ENCODE assay signal across 15 cellular contexts in genomic region chr2:18119883-18120282, GRCh38.
A peak's percentile ranks its signal among the peaks of the same experiment; 100 is the strongest.
DNase-seq lines count a peak whose midpoint lies in the region; ATAC-seq and TF ChIP-seq lines count a peak whose summit lies in the region.
"Had no signal": no experiment of that assay in that cellular context is flagged by ENCODE, and none has a peak within 500 bp of the region (broad histone marks: within the 10 kb centered on the region; RNA-seq: fewer than 3 reads in every experiment).

No MANE protein-coding gene starts in this region.

- 40 to 60% methylated on average over 3 of the region's 3 CpGs for WGBS in body of pancreas, 2 donors

- DNase-seq in Caki2 (ENCODE audit: low read depth): peak; percentile 4
- peak; percentile 98 for DNase-seq in M059J (ENCODE audit: low read depth)
- peak; percentile 16 to 56 (median 30) for DNase-seq in body of pancreas
- peak; percentile 62 for DNase-seq in myocyte (ENCODE audit: low read depth)
- DNase-seq in NCI-H2107 treated with DMSO at 0.1 percent for 48 hours (lab: John Stamatoyannopoulos, UW; ENCODE audit: unreplicated experiment): no peak
- no peak for DNase-seq in activated naive CD4-positive, alpha-beta T cell treated with anti-CD3 and anti-CD28 coated beads, Interleukin-2, amount 50 U/mL, for 16 hours
- no peak for DNase-seq in mesenteric fat pad (ENCODE audit: low spot score)
- DNase-seq in stimulated activated CD4-positive, alpha-beta T cell treated with anti-CD3 and anti-CD28 coated beads, Interleukin-1b, Interleukin-23, amount 100 ng/mL, for 48 hours: no peak
- DNase-seq: activated CD4-positive, alpha-beta memory T cell treated with anti-CD3 and anti-CD28 coated beads for 36 hours; activated naive CD4-positive, alpha-beta T cell treated with Interleukin-2 at 50 U/mL for 16 hours; hippocampal formation; PC-3; T-helper 17 cell had no signal

- no peak overlapping the region for H3K4me3 ChIP-seq in body of pancreas
- H3K4me3 ChIP-seq: dorsolateral prefrontal cortex, smooth muscle cell had no signal

- in situ Hi-C loops in Caki2 (cut with HindIII; ENCODE audit: low pct_unique_long_range_greater_than_20kb, low sequenced_read_pairs): no loop called here

- H3K36me3 ChIP-seq in body of pancreas (replicated peaks in 1 of 2; ENCODE audit: insufficient read depth in 1 of 2, low read depth in 2 of 2): no peaks in the 10 kb centered on the region

- H3K9me3 ChIP-seq in body of pancreas: no peaks in the 10 kb centered on the region

- TF ChIP-seq CTCF in body of pancreas (IDR thresholded peaks at IDR 0.05): no peak

- no peaks in the 10 kb centered on the region for H3K27me3 ChIP-seq in body of pancreas

- peak overlapping the region in 1 of 4 donors; percentile 12 for H3K27ac ChIP-seq in body of pancreas
- H3K27ac ChIP-seq: dorsolateral prefrontal cortex had no signal

- no peak for TF ChIP-seq POLR2A in body of pancreas (IDR thresholded peaks at IDR 0.05)

- peak; percentile 69 for ATAC-seq in body of pancreas
- ATAC-seq: PC-3, T-helper 17 cell had no signal

- intact Hi-C loops in body of pancreas (cut with DNase I): no loop called here

- H3K4me1 ChIP-seq in body of pancreas: peaks cover 9% of the 10 kb centered on the region

Comparison
In these comparisons a context has a peak if more than half of its experiments do, and no peak if none do; other contexts are left out.
1. DNase-seq: peak in Caki2 (single experiment), M059J (single experiment), body of pancreas (4 of 4) and myocyte (single experiment); none in NCI-H2107 treated with DMSO at 0.1 percent for 48 hours (single experiment), activated naive CD4-positive, alpha-beta T cell treated with anti-CD3 and anti-CD28 coated beads, Interleukin-2, amount 50 U/mL, for 16 hours (single experiment), mesenteric fat pad (single experiment) and stimulated activated CD4-positive, alpha-beta T cell treated with anti-CD3 and anti-CD28 coated beads, Interleukin-1b, Interleukin-23, amount 100 ng/mL, for 48 hours (single experiment).